Comparison of ENCODE assay signal across 9 cellular contexts in the genomic region with DNA sequence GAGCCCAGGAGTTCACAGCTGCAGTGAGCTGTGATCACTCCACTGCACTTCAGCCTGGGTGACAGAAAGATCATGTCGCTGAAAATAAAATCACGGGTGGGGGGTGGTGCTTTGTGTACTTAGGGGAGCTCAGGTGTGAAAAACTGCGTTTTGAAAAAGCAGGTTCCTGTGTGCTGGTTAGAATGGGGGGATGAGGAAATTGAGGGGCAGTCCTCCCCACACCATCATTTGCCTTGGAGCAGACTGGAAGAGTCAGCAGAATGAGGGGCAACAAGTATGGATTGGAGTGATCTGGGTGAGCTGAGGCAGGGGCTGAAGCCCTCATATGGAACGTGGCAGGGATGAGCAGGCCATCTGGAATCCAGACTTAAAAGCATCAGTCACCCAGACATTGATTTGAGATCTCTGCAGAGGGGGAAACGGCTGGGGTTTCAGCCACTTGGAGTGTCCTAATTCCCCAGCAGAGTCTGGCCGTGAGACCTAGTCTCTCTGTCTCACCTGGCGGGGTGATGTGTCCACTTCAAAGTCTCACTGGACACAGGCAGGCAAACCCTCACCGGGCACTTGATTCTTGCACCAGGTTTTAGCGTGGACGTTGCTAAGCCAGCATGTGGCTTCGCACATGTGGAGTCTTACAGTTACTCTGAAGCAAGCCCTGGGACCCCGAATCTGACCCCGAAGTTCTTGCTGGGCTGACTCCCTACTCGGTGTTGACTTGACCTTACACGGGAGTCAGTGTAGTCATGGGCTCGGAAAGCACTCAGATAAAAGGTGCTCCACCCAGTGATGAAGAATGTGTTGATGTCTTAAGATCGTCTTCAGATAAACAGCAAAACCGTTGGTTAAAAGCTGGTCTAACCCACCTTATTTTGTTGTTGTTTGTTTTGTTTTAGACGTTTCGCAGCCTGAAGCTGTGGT.
DNase-seq lines count a peak whose midpoint lies in the region; ATAC-seq, FAIRE-seq and TF ChIP-seq lines count a peak whose summit lies in the region.
"Had no signal": no experiment of that assay in that cellular context is flagged by ENCODE, and none has a peak within 500 bp of the region (broad histone marks: within the 10 kb centered on the region; RNA-seq: fewer than 3 reads in every experiment).

No MANE protein-coding gene starts in this region.

- DNase-seq in D721Med (ENCODE audit: insufficient read length, low spot score) (no peak), NCI-H524 treated with DMSO at 0.1 percent for 48 hours (lab: John Stamatoyannopoulos, UW) (peak; percentile 37), nephron progenitor cell (no peak), HFFc6 (no peak), NCI-H187 (lab: John Stamatoyannopoulos, UW) (no peak)
- DNase-seq: HCEC 1CT, left ventricle myocardium superior had no signal

- no peaks in the 10 kb centered on the region for H3K36me3 Mint-ChIP-seq in activated naive CD8-positive, alpha-beta T cell
- H3K36me3 Mint-ChIP-seq in nephron progenitor cell (ENCODE audit: low read depth) (peaks cover 15% of the 10 kb centered on the region), HFFc6 (ENCODE audit: low read depth) (no peaks in the 10 kb centered on the region)

- ATAC-seq in HG02981 (IDR thresholded peaks at IDR 0.05; ENCODE audit: unreplicated experiment) = no peak
- ATAC-seq: left ventricle myocardium superior had no signal

- no peak for TF ChIP-seq CTCF in D721Med (IDR thresholded peaks at IDR 0.05; ENCODE audit: insufficient read depth, missing control alignments)
- TF ChIP-seq CTCF in nephron progenitor cell (IDR thresholded peaks at IDR 0.05) = no peak
- TF ChIP-seq CTCF in HFFc6 (IDR thresholded peaks at IDR 0.05) = no peak

- FAIRE-seq in D721Med (lab: Jason Lieb, UNC) = peak; percentile 25

- H3K27me3 Mint-ChIP-seq in activated naive CD8-positive, alpha-beta T cell = no peaks in the 10 kb centered on the region
- no peaks in the 10 kb centered on the region for H3K27me3 Mint-ChIP-seq in nephron progenitor cell (ENCODE audit: low read depth, poor library complexity)
- peaks cover 3% of the 10 kb centered on the region for H3K27me3 Mint-ChIP-seq in HFFc6 (ENCODE audit: insufficient read depth)

- H3K4me3 Mint-ChIP-seq in activated naive CD8-positive, alpha-beta T cell = peak overlapping the region; percentile 28
- H3K4me3 Mint-ChIP-seq in nephron progenitor cell (peak overlapping the region; percentile 52), HFFc6 (no peak overlapping the region)

- H3K4me1 Mint-ChIP-seq in activated naive CD8-positive, alpha-beta T cell (ENCODE audit: low read depth) = peaks cover 57% of the 10 kb centered on the region
- H3K4me1 Mint-ChIP-seq in nephron progenitor cell (peaks cover 86% of the 10 kb centered on the region), HFFc6 (ENCODE audit: low read depth) (peaks cover 37% of the 10 kb centered on the region)

- H3K9me3 Mint-ChIP-seq in activated naive CD8-positive, alpha-beta T cell (ENCODE audit: low read depth) = no peaks in the 10 kb centered on the region
- H3K9me3 Mint-ChIP-seq in nephron progenitor cell = no peaks in the 10 kb centered on the region
- no peaks in the 10 kb centered on the region for H3K9me3 Mint-ChIP-seq in HFFc6

- peak overlapping the region; percentile 24 for H3K27ac Mint-ChIP-seq in activated naive CD8-positive, alpha-beta T cell
- H3K27ac Mint-ChIP-seq in nephron progenitor cell (peak overlapping the region; percentile 41), HFFc6 (no peak overlapping the region; the same call in 1 of the 2 replicates)
